ENCODE assay signal across 8 cellular contexts in genomic region chr11:123741159-123741951, GRCh38. TPM values are rescaled to one million over a fixed set of nuclear protein-coding genes. Genes with fewer than 3 reads are reported as not detected.
DNase-seq lines count a peak whose midpoint lies in the region; ATAC-seq, FAIRE-seq and TF ChIP-seq lines count a peak whose summit lies in the region.

ZNF202 (minus strand) TSS chr11:123741660; CDS start chr11:123730888, 10,772 bp downstream.

- no peak for TF ChIP-seq CTCF in parathyroid adenoma (IDR thresholded peaks at IDR 0.05)
- peak in 2 of 5 experiments; percentile 16 to 38 for TF ChIP-seq CTCF in tibial nerve (IDR thresholded peaks at IDR 0.05)

- H2AFZ ChIP-seq in parathyroid adenoma = peak within 1 kb of the TSS; percentile 87

- peak within 1 kb of the TSS; percentile 63 for H3K27ac ChIP-seq in parathyroid adenoma
- peak within 1 kb of the TSS; percentile 77 to 93 (median 84) for H3K27ac ChIP-seq in tibial nerve

- peak within 1 kb of the TSS; percentile 67 for H3K9ac ChIP-seq in parathyroid adenoma

- H3K4me1 ChIP-seq in parathyroid adenoma (peaks cover 4% of the 10 kb centered on the region), tibial nerve (peaks cover 0 to 29% (median 8%) of the 10 kb centered on the region in 4 donors)

- H3K9me3 ChIP-seq in parathyroid adenoma (ENCODE audit: control insufficient read depth, low read length) = no peaks in the 10 kb centered on the region
- no peaks in the 10 kb centered on the region for H3K9me3 ChIP-seq in tibial nerve

- H3K27me3 ChIP-seq in parathyroid adenoma (ENCODE audit: control insufficient read depth, insufficient read depth, low read length) (no peaks in the 10 kb centered on the region), tibial nerve (no peaks in the 10 kb centered on the region)

- TF ChIP-seq POLR2A in GM12891 (IDR thresholded peaks at IDR 0.05; ENCODE audit: low read depth, low read length) (peak; percentile 77), tibial nerve (IDR thresholded peaks at IDR 0.05) (peak in 1 of 2 donors; percentile 54)

- WGBS in tibial nerve, 2 donors = 1% methylated on average over 22 to 58 of the region's 65 CpGs

- H3K79me2 ChIP-seq in parathyroid adenoma = no peaks in the 10 kb centered on the region

- TF ChIP-seq EP300 in tibial nerve (IDR thresholded peaks at IDR 0.05) = peak; percentile 78 to 84

- H3K4me3 ChIP-seq in parathyroid adenoma (ENCODE audit: low read depth, low read length) = peak within 1 kb of the TSS; percentile 77
- H3K4me3 ChIP-seq in tibial nerve = peak within 1 kb of the TSS; percentile 69 to 97 (median 88)

- H3K36me3 ChIP-seq in parathyroid adenoma (ENCODE audit: control insufficient read depth, insufficient read depth, low read length) (no peaks in the 10 kb centered on the region), tibial nerve (peaks cover 0 to 11% (median 0%) of the 10 kb centered on the region in 3 donors)

- DNase-seq in GM12891 (ENCODE audit: insufficient read length, low spot score) (peak; percentile 74), NCI-H1417 treated with DMSO at 0.1 percent for 48 hours (lab: John Stamatoyannopoulos, UW) (peak; percentile 40), SW 1271 (lab: John Stamatoyannopoulos, UW) (peak; percentile 70 to 85), Right ventricle myocardium superior (peak; percentile 95), tibial nerve (ENCODE audit: low spot score in 2 of 2) (peak; percentile 81 to 82)
- peak; percentile 84 for DNase-seq in activated naive CD8-positive, alpha-beta T cell treated with anti-CD3 and anti-CD28 coated beads, Interleukin-2, amount 50 U/mL, for 16 hours (ENCODE audit: low read depth, low spot score)

- intact Hi-C loops in Right ventricle myocardium superior (cut with DNase I) = no loop called here

- ATAC-seq in HG02798 (IDR thresholded peaks at IDR 0.05; ENCODE audit: poor library complexity, unreplicated experiment) (peak; percentile 99), Right ventricle myocardium superior (ENCODE audit: poor library complexity) (peak; percentile 99)

- peak; percentile 97 for FAIRE-seq in GM12891 (lab: Jason Lieb, UNC)

- H3K4me2 ChIP-seq in parathyroid adenoma (ENCODE audit: low read length) = peak within 1 kb of the TSS; percentile 84

TF ChIP-seq in GM12891, 5 proteins besides CTCF, POLR2A, EP300 and RAD21:
- TF ChIP-seq TAF1 (IDR thresholded peaks at IDR 0.05; ENCODE audit: low read depth, low read length) (peak; percentile 45), SPI1 (IDR thresholded peaks at IDR 0.05; ENCODE audit: low read depth, low read length) (no peak), PAX5 (IDR thresholded peaks at IDR 0.05; ENCODE audit: insufficient read depth, low read length, severe bottlenecking) (peak; percentile 19), POLR2AphosphoS5 (IDR thresholded peaks at IDR 0.05; ENCODE audit: low read depth, low read length) (peak; percentile 64), POU2F2 (IDR thresholded peaks at IDR 0.05; ENCODE audit: low read depth, low read length) (0 out of 2 replicates have a peak, but pooled peaks have one; percentile 14)

RNA-seq across cellular contexts. Expression of gene ZNF202, which starts in this region (rescaled TPM):
- polyA plus RNA-seq in GM12891 (2012; ENCODE audit: low read depth, missing spikeins) = 6.9 TPM
- total RNA-seq in Right ventricle myocardium superior (4.4 TPM), tibial nerve (10 to 100 TPM in 3 of 4 donors, 1 to 10 TPM in 1; 5.9 to 13.2 (median 10.6) TPM)

Comparison
In these comparisons a context has a peak if more than half of its experiments do, and no peak if none do; other contexts are left out.
1. Peak in every context shown above with its lines: DNase-seq, ATAC-seq, H3K4me3 ChIP-seq and H3K27ac ChIP-seq.
2. DNase-seq: peak in every context shown above with its lines; median percentile 95 in Right ventricle myocardium superior; 84 in activated naive CD8-positive, alpha-beta T cell treated with anti-CD3 and anti-CD28 coated beads, Interleukin-2, amount 50 U/mL, for 16 hours; 82 in tibial nerve; 78 in SW 1271; 74 in GM12891; 40 in NCI-H1417 treated with DMSO at 0.1 percent for 48 hours.